12 cellular contexts compared by ENCODE assay signal in genomic region chr2:33258387-33258786, GRCh38.
DNase-seq lines count a peak whose midpoint lies in the region; ATAC-seq and TF ChIP-seq lines count a peak whose summit lies in the region.
"Had no signal": no experiment of that assay in that cellular context is flagged by ENCODE, and none has a peak within 500 bp of the region (broad histone marks: within the 10 kb centered on the region; RNA-seq: fewer than 3 reads in every experiment).

No MANE protein-coding gene starts in this region.

- no peak overlapping the region for H2BK15ac ChIP-seq in mesendoderm (replicated peaks; ENCODE audit: low read depth)

- H3K79me1 ChIP-seq in mesendoderm (ENCODE audit: low read length): no peaks in the 10 kb centered on the region

- H3K4ac ChIP-seq in mesendoderm (ENCODE audit: low read depth, low read length): no peak overlapping the region

- peak; percentile 31 for ATAC-seq in Right ventricle myocardium superior (ENCODE audit: poor library complexity)
- no peak for ATAC-seq in right cardiac atrium
- no peak for ATAC-seq in thoracic aorta (ENCODE audit: insufficient number of reproducible peaks, low FRiP score, low read depth)
- ATAC-seq: CD8-positive, alpha-beta T cell had no signal

- no peak overlapping the region for H3K4me2 ChIP-seq in mesendoderm (ENCODE audit: low read length)
- H3K4me2 ChIP-seq: BLaER1 treated with 17β-estradiol and CSF1 and Interleukin-3, amounts not matched to agents 10 nM and 100 nM had no signal

- H3K27me3 ChIP-seq in right cardiac atrium (ENCODE audit: control insufficient read depth, insufficient read depth): no peaks in the 10 kb centered on the region
- no peaks in the 10 kb centered on the region for H3K27me3 ChIP-seq in ascending aorta
- no peaks in the 10 kb centered on the region for H3K27me3 ChIP-seq in thoracic aorta (replicated peaks; ENCODE audit: insufficient read depth)
- no peaks in the 10 kb centered on the region for H3K27me3 ChIP-seq in mesendoderm (ENCODE audit: insufficient read depth, low read length, poor library complexity)
- H3K27me3 ChIP-seq: BLaER1 treated with 17β-estradiol and CSF1 and Interleukin-3, amounts not matched to agents 10 nM and 100 nM had no signal

- no peak overlapping the region for H3K9ac ChIP-seq in mesendoderm (ENCODE audit: low read length)
- H3K9ac ChIP-seq: BLaER1 treated with 17β-estradiol and CSF1 and Interleukin-3, amounts not matched to agents 10 nM and 100 nM had no signal

- no peak overlapping the region for H4K8ac ChIP-seq in mesendoderm (ENCODE audit: low read depth, low read length)

- no peak for DNase-seq in Right ventricle myocardium superior
- DNase-seq in right cardiac atrium: no peak
- no peak for DNase-seq in ascending aorta (ENCODE audit: low spot score in 2 of 2)
- no peak for DNase-seq in thoracic aorta (ENCODE audit: low spot score)
- DNase-seq in mesendoderm: no peak
- no peak for DNase-seq in NOMO-1 treated with dmso at 0.1 percent for 144 hours (lab: John Stamatoyannopoulos, UW; ENCODE audit: unreplicated experiment)
- DNase-seq: Calu3; CD8-positive, alpha-beta T cell; DMS79 treated with DMSO at 0.1 percent for 48 hours; GF-D8; H9 had no signal

- H3K4me1 ChIP-seq in right cardiac atrium (ENCODE audit: control insufficient read depth, insufficient read depth, low read length): peaks cover 2% of the 10 kb centered on the region
- H3K4me1 ChIP-seq in ascending aorta: peaks cover 0 to 5% of the 10 kb centered on the region in 2 donors
- peaks cover 9 to 48% of the 10 kb centered on the region in 2 donors for H3K4me1 ChIP-seq in thoracic aorta (ENCODE audit: control insufficient read depth in 1 of 2, low read depth in 2 of 2)
- H3K4me1 ChIP-seq in mesendoderm (ENCODE audit: control insufficient read depth, low read depth, low read length): no peaks in the 10 kb centered on the region
- H3K4me1 ChIP-seq: BLaER1 treated with 17β-estradiol and CSF1 and Interleukin-3, amounts not matched to agents 10 nM and 100 nM had no signal

- H3K4me3 ChIP-seq in right cardiac atrium (ENCODE audit: low read length): no peak overlapping the region
- no peak overlapping the region for H3K4me3 ChIP-seq in ascending aorta
- no peak overlapping the region for H3K4me3 ChIP-seq in thoracic aorta
- H3K4me3 ChIP-seq in mesendoderm (ENCODE audit: low read length): no peak overlapping the region
- H3K4me3 ChIP-seq: BLaER1 treated with 17β-estradiol and CSF1 and Interleukin-3, amounts not matched to agents 10 nM and 100 nM had no signal

- no peak overlapping the region for H2BK5ac ChIP-seq in mesendoderm (ENCODE audit: low read length)

- WGBS in right cardiac atrium: 63% methylated on average over 4 of the region's 4 CpGs
- no CpG with 5 or more reads among the region's 4 CpGs for WGBS in mesendoderm (ENCODE audit: extremely low coverage, insufficient coverage, low lambda C conversion rate)

- H3K9me3 ChIP-seq in right cardiac atrium (ENCODE audit: control insufficient read depth, low read length) (no peaks in the 10 kb centered on the region), ascending aorta (no peaks in the 10 kb centered on the region), thoracic aorta (no peaks in the 10 kb centered on the region)
- H3K9me3 ChIP-seq: BLaER1 treated with 17β-estradiol and CSF1 and Interleukin-3, amounts not matched to agents 10 nM and 100 nM had no signal

- no peak overlapping the region for H2AK5ac ChIP-seq in mesendoderm (ENCODE audit: low read length)

- no peak overlapping the region for H2BK120ac ChIP-seq in mesendoderm (ENCODE audit: low read depth, low read length)

- TF ChIP-seq CTCF in ascending aorta (IDR thresholded peaks at IDR 0.05) (no peak), thoracic aorta (IDR thresholded peaks at IDR 0.05) (no peak)

- H3K18ac ChIP-seq in mesendoderm (ENCODE audit: low read length): no peak overlapping the region

- peaks cover 26 to 36% of the 10 kb centered on the region in 2 donors for H3K36me3 ChIP-seq in ascending aorta
- peaks cover 15% of the 10 kb centered on the region for H3K36me3 ChIP-seq in thoracic aorta
- H3K36me3 ChIP-seq in mesendoderm (ENCODE audit: control insufficient read depth, insufficient read depth, low read length): no peaks in the 10 kb centered on the region
- H3K36me3 ChIP-seq: BLaER1 treated with 17β-estradiol and CSF1 and Interleukin-3, amounts not matched to agents 10 nM and 100 nM had no signal

- no peaks in the 10 kb centered on the region for H3K79me2 ChIP-seq in mesendoderm (ENCODE audit: control insufficient read depth, insufficient read depth, low read length)

- no peak overlapping the region for H3K56ac ChIP-seq in mesendoderm (ENCODE audit: low read length)

- no peak overlapping the region for H4K5ac ChIP-seq in mesendoderm (ENCODE audit: low read length)

- no peak overlapping the region for H3K27ac ChIP-seq in right cardiac atrium (ENCODE audit: low read length)
- peak overlapping the region; percentile 22 to 61 for H3K27ac ChIP-seq in ascending aorta
- H3K27ac ChIP-seq in thoracic aorta: peak overlapping the region; percentile 3 to 23
- no peak overlapping the region for H3K27ac ChIP-seq in mesendoderm (ENCODE audit: low read depth, low read length)
- H3K27ac ChIP-seq: BLaER1 treated with 17β-estradiol and CSF1 and Interleukin-3, amounts not matched to agents 10 nM and 100 nM had no signal

- no peak overlapping the region for H3K23ac ChIP-seq in mesendoderm (ENCODE audit: low read length)

- intact Hi-C loops in Right ventricle myocardium superior (cut with DNase I) (no loop called here), right cardiac atrium (cut with DNase I) (no loop called here), ascending aorta (cut with DNase I) (no loop called here)

Comparison
In these comparisons a context has a peak if more than half of its experiments do, and no peak if none do; other contexts are left out.
1. H3K27ac ChIP-seq: peak in ascending aorta (2 of 2) and thoracic aorta (2 of 2); none in right cardiac atrium (single experiment) and mesendoderm (single experiment).